8 cellular contexts compared by ENCODE assay signal in genomic region chr6:169789944-169790927, GRCh38. TPM values are rescaled to one million over a fixed set of nuclear protein-coding genes. Genes with fewer than 3 reads are reported as not detected.
DNase-seq lines count a peak whose midpoint lies in the region; ATAC-seq and TF ChIP-seq lines count a peak whose summit lies in the region.

No MANE protein-coding gene starts in this region.

- peak overlapping the region; percentile 64; the same call in 1 of the 2 replicates for H3K9ac ChIP-seq in HUES64 (ENCODE audit: low read depth, low read length)

- WGBS in HUES64: 5% methylated on average over 61 of the region's 61 CpGs

- peak overlapping the region; percentile 92; the same call in 1 of the 2 replicates for H2AFZ ChIP-seq in OCI-LY7 (ENCODE audit: low read length)

- no TSS peak for BruUV-seq in OCI-LY7 (replicated peaks; lab: Mats Ljungman, UMichigan)

- CTCF ChIA-PET in OCI-LY7 (lab: Charles Lee; ENCODE audit: unreplicated experiment): interaction anchor here (0.6 to 2.5 kb wide), 12 partner anchors 11 to 769 kb away, joined by 3 to 26 read pairs (median 3); no protein-coding TSS in a partner anchor

- POLR2A ChIA-PET in OCI-LY7 (lab: Charles Lee): interaction anchor here (1.0 to 1.6 kb wide), 7 partner anchors 13 to 762 kb away, joined by 3 to 4 read pairs (median 3); no protein-coding TSS in a partner anchor

- H3K36me3 ChIP-seq in HUES64 (ENCODE audit: insufficient read depth, low read length) (no peaks in the 10 kb centered on the region), OCI-LY7 (ENCODE audit: insufficient read depth, low read length) (no peaks in the 10 kb centered on the region)

- peak; percentile 97 for TF ChIP-seq CTCF in OCI-LY7 (conservative IDR thresholded peaks at IDR 0.05; ENCODE audit: low read length)

- peaks cover 25% of the 10 kb centered on the region for H3K27me3 ChIP-seq in HUES64 (ENCODE audit: insufficient read depth, low read length)

- intact Hi-C loops in OCI-LY7 (cut with micrococcal nuclease; ENCODE audit: unreplicated experiment): loop anchor here (1.0 to 10.0 kb wide), 5 partner anchors 42 to 739 kb away; partner anchors contain the start of gene DLL1

- peak; percentile 98 for ATAC-seq in GM21515 (IDR thresholded peaks at IDR 0.05; ENCODE audit: unreplicated experiment)
- peak; percentile 92 for ATAC-seq in esophagus mucosa

- H3K4me3 ChIP-seq in HUES64 (ENCODE audit: low read length): peak overlapping the region; percentile 53
- peak overlapping the region; percentile 63 for H3K4me3 ChIP-seq in OCI-LY7 (ENCODE audit: low read depth, low read length, poor library complexity, severe bottlenecking)

- H3K27ac ChIP-seq in HUES64 (ENCODE audit: low read depth, low read length) (no peak overlapping the region), OCI-LY7 (ENCODE audit: low read depth, low read length, poor library complexity, severe bottlenecking) (no peak overlapping the region)

- DNase-seq in D341Med (ENCODE audit: low spot score) (peak; percentile 93), OCI-LY7 (ENCODE audit: low spot score) (peak; percentile 70), myocyte (ENCODE audit: low read depth) (peak; percentile 70)
- peak; percentile 80 for DNase-seq in activated T-cell treated with anti-CD3 and anti-CD28 coated beads, Interleukin-2, amount 50 U/mL, for 1 hour
- peak; percentile 43 to 53 for DNase-seq in stimulated activated CD8-positive, alpha-beta memory T cell treated with anti-CD3 and anti-CD28 coated beads, Interleukin-7, amount 100 ng/mL, for 4 hours (ENCODE audit: low read depth in 2 of 2)

- no peaks in the 10 kb centered on the region for H3K9me3 ChIP-seq in HUES64 (ENCODE audit: insufficient read depth, low read depth, low read length)
- H3K9me3 ChIP-seq in OCI-LY7 (ENCODE audit: low read length): no peaks in the 10 kb centered on the region

- no peaks in the 10 kb centered on the region for H4K20me1 ChIP-seq in OCI-LY7 (ENCODE audit: insufficient read depth, low read length)

- no peaks in the 10 kb centered on the region for H3K9me2 ChIP-seq in OCI-LY7 (ENCODE audit: insufficient read depth, low read length)

- H3K4me1 ChIP-seq in HUES64 (ENCODE audit: insufficient read depth, low read length): peaks cover 4% of the 10 kb centered on the region; the same call in 1 of the 2 replicates
- H3K4me1 ChIP-seq in OCI-LY7 (ENCODE audit: insufficient read depth, low read length, poor library complexity, severe bottlenecking): peaks cover 3% of the 10 kb centered on the region

- H3K79me2 ChIP-seq in OCI-LY7 (ENCODE audit: insufficient read depth, low read depth, low read length): no peaks in the 10 kb centered on the region

- peak overlapping the region; percentile 91 for H3K4me2 ChIP-seq in OCI-LY7 (ENCODE audit: low read length)

RNA-seq across cellular contexts. Expression of gene ERMARD, which starts 38.8 kb away (rescaled TPM):
- polyA plus RNA-seq in HUES64 (2013, experiment 1 of 2): 9.6 TPM
- 12.5 TPM for polyA plus RNA-seq in HUES64 (2013, experiment 2 of 2)
- 16.5 and 23.2 TPM in 2 replicates for total RNA-seq in OCI-LY7 (2014; rRNA removed; shearing (Covaris generic))
- 35.3 and 42.3 TPM in 2 replicates for total RNA-seq in OCI-LY7 (2022)
- total RNA-seq in esophagus mucosa: 19.6 TPM
- total RNA-seq in myocyte: 13.5 and 20.8 TPM in 2 replicates
- polyA plus RNA-seq in myocyte (2012): 26.9 TPM

RNA-seq across cellular contexts. Expression of gene DYNLT2, which starts 38.9 kb away (rescaled TPM):
- 1.1 TPM for polyA plus RNA-seq in HUES64 (2013, experiment 1 of 2)
- polyA plus RNA-seq in HUES64 (2013, experiment 2 of 2): 1.1 TPM
- total RNA-seq in OCI-LY7 (2014; rRNA removed; shearing (Covaris generic)): 7.7 and 10.9 TPM in 2 replicates
- total RNA-seq in OCI-LY7 (2022) (6.4 and 7.5 TPM in 2 replicates), esophagus mucosa (0.84 TPM), myocyte (3.0 and 3.1 TPM in 2 replicates)
- polyA plus RNA-seq in myocyte (2012): 1.3 TPM
